In the genomic region with DNA sequence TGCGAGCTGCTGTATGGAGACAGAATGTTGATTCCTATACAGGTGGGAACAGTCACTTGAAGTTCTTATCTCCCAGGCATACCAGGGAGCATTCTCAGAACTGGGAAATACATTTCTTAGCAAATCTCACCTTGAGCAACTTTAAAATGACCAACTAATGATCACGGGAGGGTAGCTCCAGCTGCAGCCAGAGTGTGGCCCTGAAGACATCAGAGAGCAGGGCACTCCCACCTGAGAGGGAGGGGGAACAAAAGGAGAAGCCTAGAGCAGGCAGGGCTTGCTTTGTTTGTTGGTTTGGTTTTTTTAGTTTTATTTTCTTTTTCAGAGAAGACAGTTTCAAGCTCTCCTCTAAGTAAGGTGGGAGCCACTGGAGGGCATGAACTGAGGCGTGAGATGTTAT, we compare ENCODE assay signal across 13 cellular contexts.
DNase-seq lines count a peak whose midpoint lies in the region; FAIRE-seq and TF ChIP-seq lines count a peak whose summit lies in the region.
"Had no signal": no experiment of that assay in that cellular context is flagged by ENCODE, and none has a peak within 500 bp of the region (broad histone marks: within the 10 kb centered on the region; RNA-seq: fewer than 3 reads in every experiment).

No MANE protein-coding gene starts in this region.

- no peaks in the 10 kb centered on the region for H3F3A ChIP-seq in GM23248 (ENCODE audit: insufficient read depth)

- H3K4me1 ChIP-seq in endodermal cell (ENCODE audit: control insufficient read depth, insufficient read depth, low read length) (peaks cover 12% of the 10 kb centered on the region), trophoblast cell (ENCODE audit: control insufficient read depth in 1 of 2, insufficient read depth in 2 of 2, low read length in 2 of 2) (no peaks in the 10 kb centered on the region), GM23248 (ENCODE audit: insufficient read depth) (no peaks in the 10 kb centered on the region)

- H3K9me3 Mint-ChIP-seq in endodermal cell = no peaks in the 10 kb centered on the region
- H3K9me3 Mint-ChIP-seq: CD8-positive, alpha-beta T cell; H9 had no signal

- H3K79me2 ChIP-seq in trophoblast cell (ENCODE audit: control insufficient read depth, insufficient read depth, low read length, poor library complexity) (no peaks in the 10 kb centered on the region), GM23248 (ENCODE audit: insufficient read depth) (no peaks in the 10 kb centered on the region)

- no peak overlapping the region for H3K27ac Mint-ChIP-seq in endodermal cell
- H3K27ac Mint-ChIP-seq: B cell; CD8-positive, alpha-beta T cell; H9 had no signal

- H3K4me3 Mint-ChIP-seq in endodermal cell = no peak overlapping the region
- H3K4me3 Mint-ChIP-seq: B cell; CD8-positive, alpha-beta T cell had no signal

- H3K4ac ChIP-seq in trophoblast cell (ENCODE audit: low read depth, low read length) = no peak overlapping the region

- H3K9ac ChIP-seq in endodermal cell (ENCODE audit: extremely low read depth, low read length, poor library complexity, severe bottlenecking) (no peak overlapping the region), trophoblast cell (ENCODE audit: low read length) (no peak overlapping the region), GM23248 (no peak overlapping the region)
- H3K9ac ChIP-seq: BLaER1 treated with 17β-estradiol and CSF1 and Interleukin-3, amounts not matched to agents 10 nM and 100 nM had no signal

- peaks cover 4% of the 10 kb centered on the region for H3K27me3 Mint-ChIP-seq in endodermal cell (ENCODE audit: insufficient read depth)

- H3K4me2 ChIP-seq in trophoblast cell (ENCODE audit: low read length) = no peak overlapping the region
- H3K4me2 ChIP-seq in GM23248 (ENCODE audit: unreplicated experiment) = no peak overlapping the region

- no peaks in the 10 kb centered on the region for H4K20me1 ChIP-seq in GM23248 (ENCODE audit: insufficient read depth)
- H4K20me1 ChIP-seq: BLaER1 treated with 17β-estradiol and CSF1 and Interleukin-3, amounts not matched to agents 10 nM and 100 nM had no signal

- H3K4me3 ChIP-seq in endodermal cell (ENCODE audit: low read length) (peak overlapping the region; percentile 8), trophoblast cell (ENCODE audit: low read depth, low read length) (no peak overlapping the region), GM23248 (no peak overlapping the region)
- H3K4me3 ChIP-seq: BLaER1 treated with 17β-estradiol and CSF1 and Interleukin-3, amounts not matched to agents 10 nM and 100 nM had no signal

- no peak overlapping the region for H3K14ac ChIP-seq in trophoblast cell (ENCODE audit: low read length)

- no peak overlapping the region for H2AK5ac ChIP-seq in trophoblast cell (ENCODE audit: low read length)

- no peak overlapping the region for H3K27ac ChIP-seq in endodermal cell (ENCODE audit: low read depth, low read length)
- no peak overlapping the region for H3K27ac ChIP-seq in trophoblast cell (ENCODE audit: low read depth, low read length)
- H3K27ac ChIP-seq in GM23248 = no peak overlapping the region
- H3K27ac ChIP-seq: BLaER1 treated with 17β-estradiol and CSF1 and Interleukin-3, amounts not matched to agents 10 nM and 100 nM had no signal

- no peak overlapping the region for H2BK5ac ChIP-seq in trophoblast cell (ENCODE audit: low read depth, low read length, poor library complexity)

- no peak overlapping the region for H2BK120ac ChIP-seq in trophoblast cell (ENCODE audit: insufficient read depth, low read length, poor library complexity)

- in situ Hi-C loops in GM23248 (cut with MboI) = no loop called here

- peaks cover 24% of the 10 kb centered on the region for H3K4me1 Mint-ChIP-seq in endodermal cell
- H3K4me1 Mint-ChIP-seq: B cell had no signal

- no peak overlapping the region for H4K91ac ChIP-seq in trophoblast cell (ENCODE audit: low read depth, low read length)

- TF ChIP-seq CTCF in endodermal cell (conservative IDR thresholded peaks at IDR 0.05) = no peak

- H3K27me3 ChIP-seq in endodermal cell (ENCODE audit: control insufficient read depth, insufficient read depth, low read length, poor library complexity, severe bottlenecking) = no peaks in the 10 kb centered on the region
- H3K27me3 ChIP-seq in trophoblast cell (ENCODE audit: insufficient read depth, low read length) = no peaks in the 10 kb centered on the region
- H3K27me3 ChIP-seq in GM23248 (replicated peaks; ENCODE audit: insufficient read depth) = no peaks in the 10 kb centered on the region
- H3K27me3 ChIP-seq: BLaER1 treated with 17β-estradiol and CSF1 and Interleukin-3, amounts not matched to agents 10 nM and 100 nM had no signal

- no peak for DNase-seq in HTR-8/SVneo (ENCODE audit: insufficient read length, low spot score)
- peak; percentile 63 for DNase-seq in endodermal cell
- DNase-seq in trophoblast cell = peak; percentile 8 to 47
- no peak for DNase-seq in activated T-cell treated with anti-CD3 and anti-CD28 coated beads, Interleukin-2, amount 50 U/mL, for 1 hour
- DNase-seq in GM23248 = no peak
- DNase-seq in NCI-H1694 treated with DMSO at 0.1 percent for 48 hours (lab: John Stamatoyannopoulos, UW) = no peak
- DNase-seq: CD8-positive, alpha-beta T cell; GOT3; H9 had no signal

- H3K36me3 ChIP-seq in endodermal cell (ENCODE audit: control insufficient read depth, insufficient read depth, low read length) (no peaks in the 10 kb centered on the region), trophoblast cell (ENCODE audit: control insufficient read depth in 1 of 2, insufficient read depth in 2 of 2, low read length in 2 of 2) (no peaks in the 10 kb centered on the region), GM23248 (ENCODE audit: low read depth) (no peaks in the 10 kb centered on the region)
- H3K36me3 ChIP-seq: BLaER1 treated with 17β-estradiol and CSF1 and Interleukin-3, amounts not matched to agents 10 nM and 100 nM had no signal

- no peak overlapping the region for H4K8ac ChIP-seq in trophoblast cell (ENCODE audit: low read depth, low read length)

- no peaks in the 10 kb centered on the region for H3K9me3 ChIP-seq in endodermal cell (ENCODE audit: control insufficient read depth, low read length)
- H3K9me3 ChIP-seq in trophoblast cell (ENCODE audit: insufficient read depth, low read depth, low read length) = no peaks in the 10 kb centered on the region
- no peaks in the 10 kb centered on the region for H3K9me3 ChIP-seq in GM23248 (ENCODE audit: low read depth)
- H3K9me3 ChIP-seq: BLaER1 treated with 17β-estradiol and CSF1 and Interleukin-3, amounts not matched to agents 10 nM and 100 nM had no signal

- H3K36me3 Mint-ChIP-seq in endodermal cell (ENCODE audit: low read depth) = no peaks in the 10 kb centered on the region
- H3K36me3 Mint-ChIP-seq: CD8-positive, alpha-beta T cell had no signal

- H2AFZ ChIP-seq in trophoblast cell (ENCODE audit: insufficient read depth, low read length, poor library complexity) (no peak overlapping the region), GM23248 (no peak overlapping the region)

- peak; percentile 80 for FAIRE-seq in HTR-8/SVneo (lab: Jason Lieb, UNC)
- FAIRE-seq: G401.6, GM12891 had no signal

- no peak overlapping the region for H3K18ac ChIP-seq in trophoblast cell (ENCODE audit: low read length)

- WGBS in endodermal cell (ENCODE audit: insufficient coverage in 1 of 2, insufficient read length in 1 of 2), 2 experiments = 58 to 69% methylated on average over 3 of the region's 3 CpGs
- no CpG with 5 or more reads among the region's 3 CpGs for WGBS in trophoblast cell (ENCODE audit: extremely low coverage, insufficient coverage, insufficient read length)
- 15 to 24% methylated on average over 3 of the region's 3 CpGs for WGBS in GM23248 (ENCODE audit: low coverage in 1 of 2, low lambda C conversion rate in 2 of 2, missing lambda C conversion rate in 2 of 2), 2 experiments

- no peaks in the 10 kb centered on the region for H3K9me2 ChIP-seq in GM23248 (ENCODE audit: insufficient read depth)

- H3K23ac ChIP-seq in trophoblast cell (ENCODE audit: low read length) = no peak overlapping the region

- no peak overlapping the region for H4K12ac ChIP-seq in trophoblast cell (ENCODE audit: low read depth, low read length)

- no peaks in the 10 kb centered on the region for H3K79me1 ChIP-seq in trophoblast cell (ENCODE audit: low read length)

- H2BK12ac ChIP-seq in trophoblast cell (ENCODE audit: low read length) = no peak overlapping the region

Comparison
In these comparisons a context has a peak if more than half of its experiments do, and no peak if none do; other contexts are left out.
1. DNase-seq: peak in endodermal cell (single experiment) and trophoblast cell (2 of 2); none in HTR-8/SVneo (single experiment), activated T-cell treated with anti-CD3 and anti-CD28 coated beads, Interleukin-2, amount 50 U/mL, for 1 hour (single experiment), GM23248 (single experiment) and NCI-H1694 treated with DMSO at 0.1 percent for 48 hours (single experiment).